8 cellular contexts compared by ENCODE assay signal in genomic region chr3:49906004-49906860, GRCh38. TPM values are rescaled to one million over a fixed set of nuclear protein-coding genes. Genes with fewer than 3 reads are reported as not detected.
DNase-seq lines count a peak whose midpoint lies in the region; ATAC-seq, FAIRE-seq and TF ChIP-seq lines count a peak whose summit lies in the region.

No MANE protein-coding gene starts in this region.

- H3K9me3 Mint-ChIP-seq in GM23338 (no peaks in the 10 kb centered on the region), T-cell (no peaks in the 10 kb centered on the region), astrocyte (ENCODE audit: unreplicated experiment) (peaks cover 2% of the 10 kb centered on the region)

- H3K4me1 ChIP-seq in GM23338 (ENCODE audit: insufficient read depth) = peaks cover 39% of the 10 kb centered on the region
- H3K4me1 ChIP-seq in astrocyte (ENCODE audit: insufficient read depth, low read length) = peaks cover 7% of the 10 kb centered on the region
- H3K4me1 ChIP-seq in hepatocyte (ENCODE audit: insufficient read depth) = peaks cover 36% of the 10 kb centered on the region
- H3K4me1 ChIP-seq in skeletal muscle tissue (ENCODE audit: control insufficient read depth in 3 of 3, insufficient read depth in 3 of 3, low read length in 3 of 3) = peaks cover 12 to 25% (median 15%) of the 10 kb centered on the region in 3 donors

- H3K4me3 ChIP-seq in GM23338 (peak overlapping the region; percentile 37), astrocyte (ENCODE audit: insufficient read depth, low read depth, low read length) (peak overlapping the region; percentile 48), hepatocyte (no peak overlapping the region), skeletal muscle tissue (ENCODE audit: low read length in 3 of 3) (peak overlapping the region; percentile 15 to 54 (median 50))

- H3K27ac Mint-ChIP-seq in GM23338 = peak overlapping the region; percentile 51; the same call in 1 of the 2 replicates
- H3K27ac Mint-ChIP-seq in T-cell = peak overlapping the region; percentile 78 to 88
- H3K27ac Mint-ChIP-seq in astrocyte (ENCODE audit: unreplicated experiment) = no peak overlapping the region

- H3K4me3 Mint-ChIP-seq in GM23338 = peak overlapping the region; percentile 38; the same call in 1 of the 3 replicates
- peak overlapping the region; percentile 31 to 74 (median 56) for H3K4me3 Mint-ChIP-seq in T-cell
- H3K4me3 Mint-ChIP-seq in astrocyte (ENCODE audit: unreplicated experiment) = peak overlapping the region; percentile 27

- DNase-seq in AML-193 (lab: John Stamatoyannopoulos, UW) (peak; percentile 20 to 44), GM23338 (ENCODE audit: low spot score) (peak; percentile 85), T-cell (peak in 30 of 34 experiments; percentile 19 to 58 (median 42)), astrocyte (ENCODE audit: low read depth) (peak; percentile 26), hepatocyte (ENCODE audit: low spot score) (peak; percentile 75), NCI-H748 treated with DMSO at 0.1 percent for 48 hours (lab: John Stamatoyannopoulos, UW) (no peak), SHP77 treated with DMSO at 0.1 percent for 48 hours (lab: John Stamatoyannopoulos, UW) (no peak)

- POLR2A ChIA-PET in T-cell (lab: Charles Lee) = no interaction called here

- H3K36me3 ChIP-seq in GM23338 (ENCODE audit: insufficient read depth) (no peaks in the 10 kb centered on the region), astrocyte (ENCODE audit: insufficient read depth, low read length) (no peaks in the 10 kb centered on the region), hepatocyte (replicated peaks; ENCODE audit: insufficient read depth, low read depth) (no peaks in the 10 kb centered on the region), skeletal muscle tissue (ENCODE audit: control insufficient read depth in 3 of 3, insufficient read depth in 3 of 3, low read length in 3 of 3) (peaks cover 10 to 30% (median 25%) of the 10 kb centered on the region in 3 donors)

- H3K79me2 ChIP-seq in GM23338 (replicated peaks; ENCODE audit: insufficient read depth) (no peaks in the 10 kb centered on the region), astrocyte (ENCODE audit: insufficient read depth, low read length) (no peaks in the 10 kb centered on the region), hepatocyte (no peaks in the 10 kb centered on the region)

- ATAC-seq in GM23338 (peak; percentile 15), T-cell (replicated peaks in 1 of 4) (peak; percentile 29 to 53 (median 32))

- 30% methylated on average over 15 of the region's 15 CpGs for WGBS in hepatocyte (ENCODE audit: low lambda C conversion rate, missing lambda C conversion rate)

- peak; percentile 70 to 90 for TF ChIP-seq CTCF in GM23338 (conservative IDR thresholded peaks at IDR 0.05; ENCODE audit: low read depth in 2 of 2)
- peak; percentile 58 for TF ChIP-seq CTCF in astrocyte (IDR thresholded peaks at IDR 0.05; ENCODE audit: insufficient read depth, low read depth, low read length)
- peak; percentile 80 for TF ChIP-seq CTCF in hepatocyte (IDR thresholded peaks at IDR 0.05; ENCODE audit: poor library complexity)

- H3K9ac ChIP-seq in astrocyte (ENCODE audit: low read length) (peak overlapping the region; percentile 29), skeletal muscle tissue (ENCODE audit: low read depth in 1 of 3, low read length in 3 of 3) (peak overlapping the region in 1 of 3 donors; percentile 62)

- no peak overlapping the region; the same call in 1 of the 2 replicates for H2AFZ ChIP-seq in GM23338
- peak overlapping the region; percentile 66 for H2AFZ ChIP-seq in astrocyte (ENCODE audit: low read depth, low read length)
- peak overlapping the region; percentile 14 for H2AFZ ChIP-seq in hepatocyte

- H3K36me3 Mint-ChIP-seq in GM23338 (ENCODE audit: low read depth) (no peaks in the 10 kb centered on the region; the same call in 2 of the 3 replicates), T-cell (peaks cover 13% of the 10 kb centered on the region), astrocyte (ENCODE audit: low read depth, unreplicated experiment) (peaks cover 14% of the 10 kb centered on the region)

- H3K27me3 ChIP-seq in GM23338 (ENCODE audit: insufficient read depth) (peaks cover 11% of the 10 kb centered on the region; the same call in 1 of the 2 replicates), astrocyte (ENCODE audit: insufficient read depth, low read length) (no peaks in the 10 kb centered on the region), hepatocyte (no peaks in the 10 kb centered on the region), skeletal muscle tissue (ENCODE audit: control insufficient read depth in 3 of 3, insufficient read depth in 3 of 3, low read length in 3 of 3) (no peaks in the 10 kb centered on the region)

- CTCF ChIA-PET in T-cell (lab: Charles Lee) = no interaction called here

- peaks cover 5% of the 10 kb centered on the region; the same call in 1 of the 2 replicates for H3K9me2 ChIP-seq in GM23338 (ENCODE audit: insufficient read depth)
- H3K9me2 ChIP-seq in hepatocyte (replicated peaks; ENCODE audit: insufficient read depth) = no peaks in the 10 kb centered on the region

- no peaks in the 10 kb centered on the region for H3K9me3 ChIP-seq in astrocyte (ENCODE audit: insufficient read depth, low read depth, low read length)
- no peaks in the 10 kb centered on the region for H3K9me3 ChIP-seq in hepatocyte (ENCODE audit: low read depth)
- no peaks in the 10 kb centered on the region for H3K9me3 ChIP-seq in skeletal muscle tissue (ENCODE audit: control insufficient read depth in 3 of 3, low read length in 3 of 3)

- no peak for FAIRE-seq in astrocyte (lab: Jason Lieb, UNC)

- peaks cover 22% of the 10 kb centered on the region for H3F3A ChIP-seq in GM23338 (replicated peaks; ENCODE audit: low read depth)

- H3K27ac ChIP-seq in GM23338 (ENCODE audit: low read depth) = no peak overlapping the region
- H3K27ac ChIP-seq in astrocyte (ENCODE audit: low read depth, low read length) = no peak overlapping the region
- peak overlapping the region; percentile 72 for H3K27ac ChIP-seq in hepatocyte
- H3K27ac ChIP-seq in skeletal muscle tissue (ENCODE audit: low read depth, low read length) = no peak overlapping the region

- H4K20me1 ChIP-seq in GM23338 (replicated peaks; ENCODE audit: insufficient read depth) (no peaks in the 10 kb centered on the region; the same call in 1 of the 2 replicates), astrocyte (ENCODE audit: insufficient read depth, low read length) (peaks cover 3% of the 10 kb centered on the region), hepatocyte (ENCODE audit: insufficient read depth, poor library complexity, severe bottlenecking) (no peaks in the 10 kb centered on the region)

- H3K4me1 Mint-ChIP-seq in GM23338 (peaks cover 44% of the 10 kb centered on the region), T-cell (peaks cover 21 to 34% (median 30%) of the 10 kb centered on the region in 3 donors), astrocyte (ENCODE audit: low read depth, unreplicated experiment) (peaks cover 6% of the 10 kb centered on the region)

- H3K27me3 Mint-ChIP-seq in GM23338 (ENCODE audit: insufficient read depth, low read depth, poor library complexity) (peaks cover 31% of the 10 kb centered on the region), T-cell (no peaks in the 10 kb centered on the region), astrocyte (ENCODE audit: low read depth, unreplicated experiment) (peaks cover 21% of the 10 kb centered on the region)

- H3K4me2 ChIP-seq in GM23338 = peak overlapping the region; percentile 75
- peak overlapping the region; percentile 82 for H3K4me2 ChIP-seq in astrocyte (ENCODE audit: low read length)
- H3K4me2 ChIP-seq in hepatocyte = peak overlapping the region; percentile 68

RNA-seq across cellular contexts. Expression of gene MST1R, which starts 2.6 kb away (rescaled TPM):
- total RNA-seq in GM23338 (2014; rRNA removed; shearing (Covaris generic)) = 3.7 and 4.4 TPM in 2 replicates
- polyA plus RNA-seq in GM23338 (2016; fragmentation: Nextera tagmentation; extraction: Ambion mirVana) = 1.8 and 3.9 TPM in 2 replicates
- 1 to 10 TPM in 4 of 5 donors, under 1 TPM in 1; 0.59 to 1.6 (median 1.3) TPM for total RNA-seq in T-cell
- 0.46 and 0.57 TPM in 2 replicates for total RNA-seq in astrocyte
- 7.5 and 8.7 TPM in 2 replicates for total RNA-seq in hepatocyte
- polyA plus RNA-seq in hepatocyte = 5.3 and 12.1 TPM in 2 replicates
- total RNA-seq in skeletal muscle tissue = 2.6 TPM

RNA-seq across cellular contexts. Expression of gene MON1A, which starts 23.4 kb away (rescaled TPM):
- 12.1 and 13.3 TPM in 2 replicates for total RNA-seq in GM23338 (2014; rRNA removed; shearing (Covaris generic))
- polyA plus RNA-seq in GM23338 (2016; fragmentation: Nextera tagmentation; extraction: Ambion mirVana) = 5.5 and 6.4 TPM in 2 replicates
- total RNA-seq in T-cell = 10 to 100 TPM in 3 of 5 donors, 1 to 10 TPM in 2; 5.4 to 15.0 (median 11.7) TPM
- 12.4 and 15.2 TPM in 2 replicates for total RNA-seq in astrocyte
- 10.7 and 13.6 TPM in 2 replicates for total RNA-seq in hepatocyte
- 9.5 and 11.5 TPM in 2 replicates for polyA plus RNA-seq in hepatocyte
- total RNA-seq in skeletal muscle tissue = 5.7 TPM

RNA-seq across cellular contexts. Expression of gene RBM6, which starts 33.7 kb away (rescaled TPM):
- 62.0 and 66.6 TPM in 2 replicates for total RNA-seq in GM23338 (2014; rRNA removed; shearing (Covaris generic))
- polyA plus RNA-seq in GM23338 (2016; fragmentation: Nextera tagmentation; extraction: Ambion mirVana) (76.2 and 97.6 TPM in 2 replicates), hepatocyte (47.2 and 78.5 TPM in 2 replicates)
- total RNA-seq in T-cell (100 to 1,000 TPM; 127 to 149 (median 140) TPM), astrocyte (49.0 and 53.9 TPM in 2 replicates), hepatocyte (59.6 and 69.0 TPM in 2 replicates), skeletal muscle tissue (49.1 TPM)

RNA-seq across cellular contexts. Expression of gene CAMKV, which starts 36.5 kb away (rescaled TPM):
- total RNA-seq in GM23338 (2014; rRNA removed; shearing (Covaris generic)) = 80.1 and 83.0 TPM in 2 replicates
- polyA plus RNA-seq in GM23338 (2016; fragmentation: Nextera tagmentation; extraction: Ambion mirVana) = 32.7 and 38.3 TPM in 2 replicates
- total RNA-seq in T-cell = under 1 TPM in 3 of 5 donors, not detected in 2; 0.18 to 0.35 (median 0.28) TPM
- 0.22 and 0.45 TPM in 2 replicates for total RNA-seq in astrocyte
- total RNA-seq in hepatocyte = 3.5 and 3.9 TPM in 2 replicates
- 2.0 and 2.7 TPM in 2 replicates for polyA plus RNA-seq in hepatocyte
- total RNA-seq in skeletal muscle tissue = not detected

RNA-seq across cellular contexts. Expression of gene TRAIP, which starts 49.9 kb away (rescaled TPM):
- 13.4 and 15.3 TPM in 2 replicates for total RNA-seq in GM23338 (2014; rRNA removed; shearing (Covaris generic))
- polyA plus RNA-seq in GM23338 (2016; fragmentation: Nextera tagmentation; extraction: Ambion mirVana) = 16.6 and 19.5 TPM in 2 replicates
- total RNA-seq in T-cell = 1 to 10 TPM; 4.0 to 5.7 (median 4.4) TPM
- 3.2 and 3.4 TPM in 2 replicates for total RNA-seq in astrocyte
- 2.5 and 4.9 TPM in 2 replicates for total RNA-seq in hepatocyte
- polyA plus RNA-seq in hepatocyte = 3.1 and 6.6 TPM in 2 replicates
- 2.6 TPM for total RNA-seq in skeletal muscle tissue

Comparison
In these comparisons a context has a peak if more than half of its experiments do, and no peak if none do; other contexts are left out.
1. DNase-seq: peak in AML-193 (2 of 2), GM23338 (single experiment), T-cell (30 of 34), astrocyte (single experiment) and hepatocyte (single experiment); none in NCI-H748 treated with DMSO at 0.1 percent for 48 hours (single experiment) and SHP77 treated with DMSO at 0.1 percent for 48 hours (single experiment).
2. Peak in every context shown above with its lines, with median percentiles within 50 percentile points of each other: H3K4me2 ChIP-seq, H3K4me3 Mint-ChIP-seq and CTCF ChIP-seq.